Comparison of ENCODE assay signal across 12 cellular contexts in genomic region chr2:113251118-113251517, GRCh38. TPM values are rescaled to one million over a fixed set of nuclear protein-coding genes. Genes with fewer than 3 reads are reported as not detected.
A peak's percentile ranks its signal among the peaks of the same experiment; 100 is the strongest.
DNase-seq lines count a peak whose midpoint lies in the region; ATAC-seq and TF ChIP-seq lines count a peak whose summit lies in the region.
"Had no signal": no experiment of that assay in that cellular context is flagged by ENCODE, and none has a peak within 500 bp of the region (broad histone marks: within the 10 kb centered on the region; RNA-seq: fewer than 3 reads in every experiment).

No MANE protein-coding gene starts in this region.

- H3K9me3 ChIP-seq in Peyer's patch, result no peaks in the 10 kb centered on the region
- H3K9me3 ChIP-seq: HAP-1, testis had no signal

- no peaks in the 10 kb centered on the region for H3K9me3 Mint-ChIP-seq in activated naive CD4-positive, alpha-beta T cell treated with anti-CD3 and anti-CD28 coated beads for 36 hours
- H3K9me3 Mint-ChIP-seq in nephron progenitor cell, result no peaks in the 10 kb centered on the region

- no peaks in the 10 kb centered on the region for H3K27me3 Mint-ChIP-seq in activated naive CD4-positive, alpha-beta T cell treated with anti-CD3 and anti-CD28 coated beads for 36 hours (ENCODE audit: low read depth)
- H3K27me3 Mint-ChIP-seq in nephron progenitor cell (ENCODE audit: low read depth, poor library complexity), result peaks cover 19% of the 10 kb centered on the region

- peak; percentile 21 for DNase-seq in ELR (ENCODE audit: low read depth)
- DNase-seq in Peyer's patch, result peak in 2 of 3 donors; percentile 55 to 75
- DNase-seq in activated naive CD4-positive, alpha-beta T cell treated with anti-CD3 and anti-CD28 coated beads for 36 hours, result peak; percentile 56
- DNase-seq in nephron progenitor cell, result no peak
- DNase-seq in ureter (ENCODE audit: low spot score), result no peak
- DNase-seq in midbrain (lab: John Stamatoyannopoulos, UW), result no peak
- DNase-seq: mesendoderm, NCI-H187 treated with DMSO at 0.1 percent for 48 hours, testis had no signal

- intact Hi-C loops in activated naive CD4-positive, alpha-beta T cell treated with anti-CD3 and anti-CD28 coated beads for 36 hours (cut with micrococcal nuclease), result no loop called here

- no peaks in the 10 kb centered on the region for H3K36me3 ChIP-seq in Peyer's patch

- H3K4me3 Mint-ChIP-seq in activated naive CD4-positive, alpha-beta T cell treated with anti-CD3 and anti-CD28 coated beads for 36 hours, result no peak overlapping the region
- no peak overlapping the region for H3K4me3 Mint-ChIP-seq in nephron progenitor cell

- TF ChIP-seq CTCF in Peyer's patch (IDR thresholded peaks at IDR 0.05) (no peak), nephron progenitor cell (IDR thresholded peaks at IDR 0.05) (no peak)

- no peak for ATAC-seq in HG03196 (IDR thresholded peaks at IDR 0.05; ENCODE audit: unreplicated experiment)

- no peak overlapping the region for H3K4me3 ChIP-seq in Peyer's patch
- H3K4me3 ChIP-seq: HAP-1, testis had no signal

- no peak overlapping the region for H3K27ac ChIP-seq in Peyer's patch
- H3K27ac ChIP-seq: testis had no signal

- H3K27me3 ChIP-seq in Peyer's patch, result no peaks in the 10 kb centered on the region
- H3K27me3 ChIP-seq: testis had no signal

- TF ChIP-seq POLR2A in Peyer's patch (IDR thresholded peaks at IDR 0.05), result no peak

- peaks cover 0 to 19% (median 2%) of the 10 kb centered on the region in 4 donors for H3K4me1 ChIP-seq in Peyer's patch
- H3K4me1 ChIP-seq: HAP-1, testis had no signal

- peaks cover 7% of the 10 kb centered on the region for H3K36me3 Mint-ChIP-seq in activated naive CD4-positive, alpha-beta T cell treated with anti-CD3 and anti-CD28 coated beads for 36 hours (ENCODE audit: low read depth)
- H3K36me3 Mint-ChIP-seq in nephron progenitor cell (ENCODE audit: low read depth), result peaks cover 94% of the 10 kb centered on the region

- CTCF ChIA-PET in activated naive CD4-positive, alpha-beta T cell treated with anti-CD3 and anti-CD28 coated beads for 36 hours (lab: Charles Lee), result interaction anchor here (0.6 to 5.7 kb wide), 7 partner anchors 11 to 138 kb away, joined by 3 to 33 read pairs (median 6); no protein-coding TSS in a partner anchor

- peak overlapping the region; percentile 77 for H3K27ac Mint-ChIP-seq in activated naive CD4-positive, alpha-beta T cell treated with anti-CD3 and anti-CD28 coated beads for 36 hours
- peak overlapping the region; percentile 41 for H3K27ac Mint-ChIP-seq in nephron progenitor cell

- H3K4me1 Mint-ChIP-seq in activated naive CD4-positive, alpha-beta T cell treated with anti-CD3 and anti-CD28 coated beads for 36 hours (ENCODE audit: low read depth), result peaks cover 64% of the 10 kb centered on the region
- H3K4me1 Mint-ChIP-seq in nephron progenitor cell, result peaks cover 76% of the 10 kb centered on the region

RNA-seq across cellular contexts. Expression of gene PAX8, which starts 27.6 kb away (rescaled TPM):
- total RNA-seq in Peyer's patch, result 10 to 100 TPM in 3 of 4 donors, 1 to 10 TPM in 1; 3.3 to 22.1 (median 14.2) TPM
- 1 to 10 TPM; 2.0 to 2.8 TPM for total RNA-seq in activated naive CD4-positive, alpha-beta T cell treated with anti-CD3 and anti-CD28 coated beads for 36 hours
- total RNA-seq in ureter, result 160 TPM
- total RNA-seq: bronchial epithelial cell had no signal

Comparison
In these comparisons a context has a peak if more than half of its experiments do, and no peak if none do; other contexts are left out.
1. DNase-seq: peak in ELR (single experiment), Peyer's patch (2 of 3) and activated naive CD4-positive, alpha-beta T cell treated with anti-CD3 and anti-CD28 coated beads for 36 hours (single experiment); none in nephron progenitor cell (single experiment), ureter (single experiment) and midbrain (single experiment).